ENCODE assay signal across 1 cellular context in genomic region chrX:152079768-152080167, GRCh38.
TF ChIP-seq lines count a peak whose summit lies in the region.

No MANE protein-coding gene starts in this region.

TF ChIP-seq in HepG2, 621 proteins besides CTCF, POLR2A, EP300 and RAD21 (continued from another document):
- TF ChIP-seq CREB3 (CRISPR knock-in tag; IDR thresholded peaks at IDR 0.05) (no peak), MAFF (IDR thresholded peaks at IDR 0.05; ENCODE audit: low read depth, low read length) (0 out of 2 replicates have a peak, but pooled peaks have one; percentile 9), CREBL2 (CRISPR knock-in tag; IDR thresholded peaks at IDR 0.05; ENCODE audit: borderline replicate concordance) (no peak)
